8 cellular contexts compared by ENCODE assay signal in the genomic region with DNA sequence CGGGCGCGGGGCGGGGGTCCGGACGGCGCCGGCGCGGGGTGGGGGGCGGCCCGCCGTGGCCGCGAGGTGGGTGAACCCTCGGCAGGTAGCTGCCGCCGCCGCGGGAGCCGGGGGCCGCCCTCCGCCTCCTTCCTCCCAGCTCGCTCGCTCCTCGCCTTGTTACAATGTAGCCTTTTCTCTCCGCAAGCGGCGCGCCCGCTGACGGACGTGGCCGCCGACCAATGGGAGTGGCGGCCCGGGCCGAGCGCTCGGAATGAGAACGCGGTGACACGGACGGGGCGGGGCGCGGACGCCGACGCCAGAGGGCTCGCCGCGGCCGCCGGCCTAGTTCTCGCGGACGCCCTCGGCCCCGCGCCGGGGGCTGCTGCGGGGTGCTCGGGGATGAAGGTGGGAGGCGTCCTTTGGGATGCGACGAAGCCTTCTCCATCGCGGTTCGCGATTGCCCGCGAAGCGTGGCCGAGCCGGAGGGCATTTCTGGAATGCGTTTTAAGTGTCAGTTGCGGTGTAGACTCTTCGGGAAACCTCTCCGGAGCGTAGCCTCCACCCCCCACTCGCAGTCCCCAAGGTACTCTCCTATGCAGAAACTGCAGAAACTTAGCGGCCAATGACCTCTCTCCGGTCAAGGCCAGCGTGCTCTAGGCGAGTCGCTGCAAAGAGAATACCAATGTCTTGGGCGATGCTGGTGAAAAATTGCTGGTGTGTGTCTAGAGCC. TPM values are rescaled to one million over a fixed set of nuclear protein-coding genes. Genes with fewer than 3 reads are reported as not detected.
DNase-seq lines count a peak whose midpoint lies in the region; ATAC-seq and TF ChIP-seq lines count a peak whose summit lies in the region.

No MANE protein-coding gene starts in this region.

- DNase-seq in DMS53 (lab: John Stamatoyannopoulos, UW) (peak; percentile 97), KBM-7 (peak; percentile 96), PC-9 (peak; percentile 85 to 97)
- peak; percentile 89 for DNase-seq in activated T-cell treated with anti-CD3 and anti-CD28 coated beads, Interleukin-2, amount 50 U/mL, for 4 hours
- peak; percentile 90 for DNase-seq in stimulated activated CD8-positive, alpha-beta memory T cell treated with anti-CD3 and anti-CD28 coated beads, Interleukin-4, amount 100 ng/mL, for 24 hours (ENCODE audit: low read depth)

- H3K9me3 Mint-ChIP-seq in activated T-cell treated with anti-CD3 and anti-CD28 coated beads, Interleukin-2, amount 50 U/mL, for 4 hours = no peaks in the 10 kb centered on the region

- no peaks in the 10 kb centered on the region; the same call in 1 of the 2 replicates for H3K79me2 ChIP-seq in PC-9 (ENCODE audit: low read depth)

- peak overlapping the region; percentile 91 for H2AFZ ChIP-seq in PC-9

- WGBS in esophagus, 2 donors = 1% methylated on average over 65 to 88 of the region's 88 CpGs

- H3K36me3 ChIP-seq in PC-9 (ENCODE audit: low read depth) (no peaks in the 10 kb centered on the region), esophagus (ENCODE audit: control insufficient read depth in 2 of 2, insufficient read depth in 2 of 2, low read length in 1 of 2) (no peaks in the 10 kb centered on the region), mucosa of rectum (ENCODE audit: control insufficient read depth in 2 of 2, insufficient read depth in 2 of 2, low read length in 2 of 2) (no peaks in the 10 kb centered on the region)

- H3K4me3 ChIP-seq in PC-9 (peak overlapping the region; percentile 78), esophagus (ENCODE audit: low read depth in 1 of 2, low read length in 2 of 2) (peak overlapping the region; percentile 70 to 72), mucosa of rectum (ENCODE audit: low read length in 2 of 2) (peak overlapping the region; percentile 81 to 92)

- no peaks in the 10 kb centered on the region for H4K20me1 ChIP-seq in PC-9 (ENCODE audit: insufficient read depth)

- peaks cover 25% of the 10 kb centered on the region for H3K4me1 Mint-ChIP-seq in activated T-cell treated with anti-CD3 and anti-CD28 coated beads, Interleukin-2, amount 50 U/mL, for 4 hours (ENCODE audit: low read depth)

- peak; percentile 98 for ATAC-seq in GM21737 (IDR thresholded peaks at IDR 0.05; ENCODE audit: unreplicated experiment)
- peak; percentile 99 for ATAC-seq in activated T-cell treated with anti-CD3 and anti-CD28 coated beads, Interleukin-2, amount 50 U/mL, for 4 hours

- peak overlapping the region; percentile 84 to 94 for H3K9ac ChIP-seq in mucosa of rectum (ENCODE audit: low read depth in 1 of 2, low read length in 2 of 2)

- POLR2A ChIA-PET in PC-9 (lab: Charles Lee; ENCODE audit: unreplicated experiment) = interaction anchor here (0.9 kb wide), 1 partner anchor 33 kb away, joined by 4 read pairs; no protein-coding TSS in a partner anchor

- peak overlapping the region; percentile 85 for H3K4me2 ChIP-seq in PC-9

- intact Hi-C loops in PC-9 (cut with micrococcal nuclease; ENCODE audit: unreplicated experiment) = loop anchor here (1.0 kb wide), 1 partner anchor 32 kb away; no protein-coding TSS in a partner anchor

- in situ Hi-C loops in KBM-7 (cut with MboI; ENCODE audit: low pct_unique_long_range_greater_than_20kb, low sequenced_read_pairs) = no loop called here

- H3K27me3 ChIP-seq in PC-9 (ENCODE audit: insufficient read depth, low read depth) (peaks cover 15% of the 10 kb centered on the region; the same call in 1 of the 2 replicates), esophagus (ENCODE audit: control insufficient read depth in 1 of 2, insufficient read depth in 2 of 2, low read length in 2 of 2) (no peaks in the 10 kb centered on the region), mucosa of rectum (ENCODE audit: control insufficient read depth in 2 of 2, insufficient read depth in 2 of 2, low read length in 2 of 2) (no peaks in the 10 kb centered on the region)

- peaks cover 4% of the 10 kb centered on the region for H3K27me3 Mint-ChIP-seq in activated T-cell treated with anti-CD3 and anti-CD28 coated beads, Interleukin-2, amount 50 U/mL, for 4 hours (ENCODE audit: low read depth)

- H3K9me2 ChIP-seq in PC-9 (ENCODE audit: insufficient read depth) = no peaks in the 10 kb centered on the region

- H3K4me1 ChIP-seq in PC-9 (replicated peaks; ENCODE audit: insufficient read depth) (peaks cover 13% of the 10 kb centered on the region; the same call in 1 of the 2 replicates), esophagus (ENCODE audit: control insufficient read depth in 2 of 2, insufficient read depth in 2 of 2, low read length in 1 of 2) (peaks cover 0 to 3% of the 10 kb centered on the region in 2 donors), mucosa of rectum (ENCODE audit: control insufficient read depth in 2 of 2, insufficient read depth in 2 of 2, low read length in 2 of 2) (peaks cover 12 to 14% of the 10 kb centered on the region in 2 donors)

- TF ChIP-seq CTCF in PC-9 (conservative IDR thresholded peaks at IDR 0.05) = no peak

- CTCF ChIA-PET in PC-9 (lab: Charles Lee) = no interaction called here

- peak overlapping the region; percentile 85 for H3K4me3 Mint-ChIP-seq in activated T-cell treated with anti-CD3 and anti-CD28 coated beads, Interleukin-2, amount 50 U/mL, for 4 hours

- no peaks in the 10 kb centered on the region for H3K9me3 ChIP-seq in PC-9 (ENCODE audit: insufficient read depth, low read depth)
- no peaks in the 10 kb centered on the region for H3K9me3 ChIP-seq in esophagus (ENCODE audit: control insufficient read depth in 2 of 2, insufficient read depth in 1 of 2, low read depth in 1 of 2, low read length in 1 of 2)
- H3K9me3 ChIP-seq in mucosa of rectum (ENCODE audit: control insufficient read depth in 2 of 2, low read length in 2 of 2) = no peaks in the 10 kb centered on the region

- BruUV-seq in PC-9 (replicated peaks; lab: Mats Ljungman, UMichigan) = no TSS peak

- H3F3A ChIP-seq in PC-9 (ENCODE audit: insufficient read depth, low read depth) = no peaks in the 10 kb centered on the region; the same call in 1 of the 2 replicates

- H3K27ac ChIP-seq in PC-9 = peak overlapping the region; percentile 20; the same call in 1 of the 2 replicates
- peak overlapping the region; percentile 93 to 95 for H3K27ac ChIP-seq in esophagus (ENCODE audit: low read depth in 2 of 2, low read length in 1 of 2)
- H3K27ac ChIP-seq in mucosa of rectum (ENCODE audit: low read depth in 2 of 2, low read length in 2 of 2) = peak overlapping the region; percentile 88 to 90

- H3K36me3 Mint-ChIP-seq in activated T-cell treated with anti-CD3 and anti-CD28 coated beads, Interleukin-2, amount 50 U/mL, for 4 hours (ENCODE audit: insufficient read depth) = no peaks in the 10 kb centered on the region

RNA-seq across cellular contexts. Expression of gene PRDM11, which starts 0.7 kb away (rescaled TPM):
- 10.7 and 12.1 TPM in 2 replicates for total RNA-seq in PC-9 (2021)
- total RNA-seq in activated T-cell treated with anti-CD3 and anti-CD28 coated beads, Interleukin-2, amount 50 U/mL, for 4 hours = 1 to 10 TPM; 6.0 to 8.5 (median 6.8) TPM
- polyA plus RNA-seq in esophagus = 1 to 10 TPM; 2.5 to 2.6 TPM

Comparison
In these comparisons a context has a peak if more than half of its experiments do, and no peak if none do; other contexts are left out.
1. Peak in every context shown above with its lines: DNase-seq, ATAC-seq, H3K4me3 ChIP-seq and H3K27ac ChIP-seq.
2. H3K27ac ChIP-seq: peak in every context shown above with its lines; median percentile 94 in esophagus; 89 in mucosa of rectum; 20 in PC-9.